In the genomic region with DNA sequence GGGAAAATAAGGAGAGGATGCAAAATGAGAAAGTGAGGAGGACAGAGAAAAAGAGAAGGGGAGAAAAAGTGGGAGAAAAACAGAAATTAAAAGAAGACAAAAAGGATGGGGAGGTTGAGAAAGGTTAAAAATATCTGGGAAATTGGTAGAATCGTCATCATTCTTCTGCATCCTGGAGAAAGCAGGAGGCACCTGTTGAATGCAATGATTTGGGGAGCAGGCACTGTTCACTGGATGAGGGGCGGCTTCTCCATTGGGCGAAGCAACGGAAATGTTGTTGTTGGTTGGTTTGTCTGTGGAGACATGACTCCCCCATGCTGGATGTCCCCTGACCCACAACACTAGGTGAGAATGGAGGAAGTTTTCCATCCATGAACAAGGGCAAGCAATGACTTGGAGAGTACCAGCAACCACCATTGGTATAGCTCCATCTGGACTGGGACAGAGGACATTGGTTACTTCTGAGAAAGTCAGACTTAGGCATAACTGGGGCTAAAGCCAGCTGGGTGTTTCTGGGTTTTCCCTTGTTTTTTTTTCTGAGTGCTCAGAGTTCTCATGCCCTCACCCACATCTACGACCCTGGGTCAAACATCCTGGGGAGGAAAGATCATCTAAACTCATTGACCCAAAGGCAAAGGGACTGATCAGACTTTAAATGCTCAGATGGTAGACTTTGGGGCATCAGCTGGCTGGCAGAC, we compare ENCODE assay signal across 19 cellular contexts. TPM values are rescaled to one million over a fixed set of nuclear protein-coding genes. Genes with fewer than 3 reads are reported as not detected.
DNase-seq lines count a peak whose midpoint lies in the region; ATAC-seq and TF ChIP-seq lines count a peak whose summit lies in the region.
"Had no signal": no experiment of that assay in that cellular context is flagged by ENCODE, and none has a peak within 500 bp of the region (broad histone marks: within the 10 kb centered on the region; RNA-seq: fewer than 3 reads in every experiment).

No MANE protein-coding gene starts in this region.

- H3K4me3 ChIP-seq in OCI-LY7 (ENCODE audit: low read depth, low read length, poor library complexity, severe bottlenecking) = no peak overlapping the region
- H3K4me3 ChIP-seq: left ventricle myocardium inferior had no signal

- CTCF ChIA-PET in OCI-LY7 (lab: Charles Lee; ENCODE audit: unreplicated experiment) = no interaction called here

- H2AFZ ChIP-seq in OCI-LY7 (ENCODE audit: low read length) = peak overlapping the region; percentile 35; the same call in 1 of the 2 replicates

- DNase-seq in T-helper 1 cell (no peak), OCI-LY7 (ENCODE audit: low spot score) (no peak), occipital lobe (lab: John Stamatoyannopoulos, UW) (no peak), AG08395 (ENCODE audit: low spot score) (no peak)
- DNase-seq in naive thymus-derived CD8-positive, alpha-beta T cell = no peak
- DNase-seq: effector CD4-positive, alpha-beta T cell; GF-D8; HCEC 1CT; left ventricle myocardium inferior; NCI-H187 treated with DMSO at 0.1 percent for 48 hours; NCI-H69; retina; SW 1271; trophoblast cell had no signal

- H3K9me2 ChIP-seq in OCI-LY7 (ENCODE audit: insufficient read depth, low read length) = no peaks in the 10 kb centered on the region

- H3K4me2 ChIP-seq in OCI-LY7 (ENCODE audit: low read length) = peak overlapping the region; percentile 62; the same call in 1 of the 2 replicates

- POLR2A ChIA-PET in OCI-LY7 (lab: Charles Lee) = interaction anchor here (0.7 to 1.4 kb wide), 3 partner anchors 8 to 37 kb away, joined by 3 to 4 read pairs (median 3); no protein-coding TSS in a partner anchor
- POLR2A ChIA-PET in naive thymus-derived CD8-positive, alpha-beta T cell (lab: Charles Lee) = interaction anchor here (0.6 kb wide), 1 partner anchor 22 kb away, joined by 4 read pairs; no protein-coding TSS in a partner anchor

- no TSS peak for BruUV-seq in OCI-LY7 (replicated peaks; lab: Mats Ljungman, UMichigan)

- H3K27ac Mint-ChIP-seq in T-helper 1 cell treated with Interleukin-12 subunit alpha and Interleukin-12 subunit beta and Interleukin-4 antibody, amounts not matched to agents 30 μg/mL and 1 μg/mL, for 36 hours = peak overlapping the region; percentile 37
- H3K27ac Mint-ChIP-seq in naive thymus-derived CD8-positive, alpha-beta T cell = peak overlapping the region in 7 of 10 donors; percentile 35 to 92 (median 63)
- H3K27ac Mint-ChIP-seq: nephron had no signal

- H4K20me1 ChIP-seq in OCI-LY7 (ENCODE audit: insufficient read depth, low read length) = no peaks in the 10 kb centered on the region

- peaks cover 3% of the 10 kb centered on the region for H3K36me3 Mint-ChIP-seq in T-helper 1 cell treated with Interleukin-12 subunit alpha and Interleukin-12 subunit beta and Interleukin-4 antibody, amounts not matched to agents 30 μg/mL and 1 μg/mL, for 36 hours (ENCODE audit: low read depth)
- no peaks in the 10 kb centered on the region for H3K36me3 Mint-ChIP-seq in naive thymus-derived CD8-positive, alpha-beta T cell

- ATAC-seq in GM18907 (IDR thresholded peaks at IDR 0.05; ENCODE audit: unreplicated experiment) = peak; percentile 37
- ATAC-seq in naive thymus-derived CD8-positive, alpha-beta T cell = no peak
- ATAC-seq in GM21423 (IDR thresholded peaks at IDR 0.05; ENCODE audit: unreplicated experiment) = no peak

- no peak overlapping the region for H3K27ac ChIP-seq in OCI-LY7 (ENCODE audit: low read depth, low read length, poor library complexity, severe bottlenecking)
- H3K27ac ChIP-seq: 22Rv1, left ventricle myocardium inferior had no signal

- H3K9me3 Mint-ChIP-seq in T-helper 1 cell treated with Interleukin-12 subunit alpha and Interleukin-12 subunit beta and Interleukin-4 antibody, amounts not matched to agents 30 μg/mL and 1 μg/mL, for 36 hours = no peaks in the 10 kb centered on the region
- H3K9me3 Mint-ChIP-seq in naive thymus-derived CD8-positive, alpha-beta T cell = no peaks in the 10 kb centered on the region
- H3K9me3 Mint-ChIP-seq: nephron had no signal

- H3K79me2 ChIP-seq in OCI-LY7 (ENCODE audit: insufficient read depth, low read depth, low read length) = no peaks in the 10 kb centered on the region

- no peaks in the 10 kb centered on the region for H3K9me3 ChIP-seq in OCI-LY7 (ENCODE audit: low read length)
- H3K9me3 ChIP-seq: left ventricle myocardium inferior had no signal

- intact Hi-C loops in OCI-LY7 (cut with micrococcal nuclease; ENCODE audit: unreplicated experiment) = no loop called here

- H3K36me3 ChIP-seq in OCI-LY7 (ENCODE audit: insufficient read depth, low read length) = no peaks in the 10 kb centered on the region
- H3K36me3 ChIP-seq: left ventricle myocardium inferior had no signal

- H3K27me3 Mint-ChIP-seq in T-helper 1 cell treated with Interleukin-12 subunit alpha and Interleukin-12 subunit beta and Interleukin-4 antibody, amounts not matched to agents 30 μg/mL and 1 μg/mL, for 36 hours (ENCODE audit: low read depth) = peaks cover 11% of the 10 kb centered on the region
- H3K27me3 Mint-ChIP-seq in naive thymus-derived CD8-positive, alpha-beta T cell = no peaks in the 10 kb centered on the region

- H3K4me3 Mint-ChIP-seq in T-helper 1 cell treated with Interleukin-12 subunit alpha and Interleukin-12 subunit beta and Interleukin-4 antibody, amounts not matched to agents 30 μg/mL and 1 μg/mL, for 36 hours = peak overlapping the region; percentile 60
- H3K4me3 Mint-ChIP-seq in naive thymus-derived CD8-positive, alpha-beta T cell = peak overlapping the region in 3 of 10 donors; percentile 5 to 48 (median 31)
- H3K4me3 Mint-ChIP-seq: nephron had no signal

- no peak for TF ChIP-seq CTCF in OCI-LY7 (conservative IDR thresholded peaks at IDR 0.05; ENCODE audit: low read length)

- H3K4me1 Mint-ChIP-seq in T-helper 1 cell treated with Interleukin-12 subunit alpha and Interleukin-12 subunit beta and Interleukin-4 antibody, amounts not matched to agents 30 μg/mL and 1 μg/mL, for 36 hours (ENCODE audit: low read depth) = peaks cover 47% of the 10 kb centered on the region
- H3K4me1 Mint-ChIP-seq in naive thymus-derived CD8-positive, alpha-beta T cell = peaks cover 31 to 57% (median 51%) of the 10 kb centered on the region in 4 donors

- H3K4me1 ChIP-seq in OCI-LY7 (ENCODE audit: insufficient read depth, low read length, poor library complexity, severe bottlenecking) = peaks cover 32% of the 10 kb centered on the region
- H3K4me1 ChIP-seq: left ventricle myocardium inferior had no signal

RNA-seq across cellular contexts. Expression of gene CD44, which starts 11.9 kb away (rescaled TPM):
- not detected in 2 replicates for total RNA-seq in OCI-LY7 (2014; rRNA removed; shearing (Covaris generic))
- total RNA-seq in OCI-LY7 (2022) (0.07 and 0.55 TPM in 2 replicates), occipital lobe (6.2 TPM)
- 100 to 1,000 TPM; 650 to 703 TPM for total RNA-seq in naive thymus-derived CD8-positive, alpha-beta T cell
- 100 to 1,000 TPM; 291 TPM for polyA plus RNA-seq in naive thymus-derived CD8-positive, alpha-beta T cell

Comparison
In these comparisons a context has a peak if more than half of its experiments do, and no peak if none do; other contexts are left out.
1. RNA of gene CD44, which starts 11.9 kb away (total RNA-seq): 650 to 703 TPM in naive thymus-derived CD8-positive, alpha-beta T cell; 6.2 TPM in occipital lobe (single experiment) and 0.07 to 0.55 TPM in OCI-LY7; every median in the first group is over 10 times any median in the second.